Comparison of ENCODE assay signal across 18 cellular contexts in the genomic region with DNA sequence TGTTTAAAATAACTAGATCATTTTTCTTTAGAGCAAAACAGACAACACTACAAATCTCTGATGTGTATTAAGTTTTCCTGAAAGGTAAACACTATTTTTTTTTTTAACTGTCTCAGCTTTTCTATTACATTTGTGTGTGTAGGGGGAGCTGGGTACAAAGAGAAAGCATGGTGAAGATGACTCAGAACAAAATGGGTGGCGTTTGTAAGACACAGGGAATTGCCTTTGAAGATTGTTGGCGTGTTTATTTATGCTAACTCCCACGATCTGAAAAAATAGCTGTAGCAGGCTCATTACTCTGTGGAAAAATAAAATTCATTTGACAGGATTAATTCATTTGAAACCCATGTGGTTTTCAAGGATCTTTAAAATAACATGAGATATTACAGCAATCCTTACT.
DNase-seq lines count a peak whose midpoint lies in the region; ATAC-seq lines count a peak whose summit lies in the region.
"Had no signal": no experiment of that assay in that cellular context is flagged by ENCODE, and none has a peak within 500 bp of the region (broad histone marks: within the 10 kb centered on the region; RNA-seq: fewer than 3 reads in every experiment).

No MANE protein-coding gene starts in this region.

- no peak overlapping the region for H3K4me3 ChIP-seq in MG63
- H3K4me3 ChIP-seq: SJSA1 had no signal

- H3K9me3 ChIP-seq in MG63 = no peaks in the 10 kb centered on the region
- H3K9me3 ChIP-seq: SJSA1 had no signal

- H3K27me3 ChIP-seq in MG63 = no peaks in the 10 kb centered on the region
- H3K27me3 ChIP-seq: SJSA1 had no signal

- no peak for ATAC-seq in GM19324 (IDR thresholded peaks at IDR 0.05; ENCODE audit: low FRiP score, unreplicated experiment)
- ATAC-seq: Panc1 had no signal

- no peaks in the 10 kb centered on the region for H3K36me3 ChIP-seq in MG63
- H3K36me3 ChIP-seq: SJSA1 had no signal

- DNase-seq in A172 (ENCODE audit: low spot score) (peak; percentile 9), Daoy (ENCODE audit: low read depth) (peak; percentile 54), SW480 (ENCODE audit: low spot score) (peak; percentile 33), left kidney (ENCODE audit: low read depth, low spot score) (peak; percentile 20), MG63 (no peak), islet precursor cell (no peak)
- DNase-seq: C1 segment of cervical spinal cord; CD8-positive, alpha-beta memory T cell; EL; H7; NCI-H1092; NCI-H1436 treated with DMSO at 0.1 percent for 48 hours; NCI-H2029; NCI-H2171; NCI-H526 had no signal

Comparison
In these comparisons a context has a peak if more than half of its experiments do, and no peak if none do; other contexts are left out.
1. DNase-seq: peak in A172 (single experiment), Daoy (single experiment), SW480 (single experiment) and left kidney (single experiment); none in MG63 (single experiment) and islet precursor cell (single experiment).